Comparison of ENCODE assay signal across 14 cellular contexts in genomic region chrX:136689441-136689840, GRCh38. TPM values are rescaled to one million over a fixed set of nuclear protein-coding genes. Genes with fewer than 3 reads are reported as not detected.
DNase-seq lines count a peak whose midpoint lies in the region; ATAC-seq and TF ChIP-seq lines count a peak whose summit lies in the region.
"Had no signal": no experiment of that assay in that cellular context is flagged by ENCODE, and none has a peak within 500 bp of the region (broad histone marks: within the 10 kb centered on the region; RNA-seq: fewer than 3 reads in every experiment).

No MANE protein-coding gene starts in this region.

- no peaks in the 10 kb centered on the region for H3K27me3 Mint-ChIP-seq in CD4-positive, alpha-beta T cell
- no peaks in the 10 kb centered on the region for H3K27me3 Mint-ChIP-seq in GM23338 (ENCODE audit: insufficient read depth, low read depth, poor library complexity)
- H3K27me3 Mint-ChIP-seq in immature natural killer cell (ENCODE audit: low read depth in 3 of 3), result peaks cover 0 to 7% (median 0%) of the 10 kb centered on the region in 3 donors
- H3K27me3 Mint-ChIP-seq: memory B cell had no signal

- CTCF ChIA-PET in CD4-positive, alpha-beta T cell (lab: Charles Lee), result no interaction called here

- H4K20me1 ChIP-seq in GM23338 (replicated peaks; ENCODE audit: insufficient read depth), result no peaks in the 10 kb centered on the region

- intact Hi-C loops in CD4-positive, alpha-beta T cell (cut with DNase I, micrococcal nuclease), result loop anchor here in 1 of 2 experiments (2.0 to 10.0 kb wide), 2 partner anchors 15 to 55 kb away; no protein-coding TSS in a partner anchor
- intact Hi-C loops in Right ventricle myocardium inferior (cut with DNase I), result no loop called here

- H3K36me3 Mint-ChIP-seq in CD4-positive, alpha-beta T cell (ENCODE audit: low read depth), result peaks cover 22% of the 10 kb centered on the region
- H3K36me3 Mint-ChIP-seq in GM23338 (ENCODE audit: low read depth) (no peaks in the 10 kb centered on the region), immature natural killer cell (peaks cover 0 to 7% (median 4%) of the 10 kb centered on the region in 3 donors)
- H3K36me3 Mint-ChIP-seq in activated naive CD4-positive, alpha-beta T cell treated with anti-CD3 and anti-CD28 coated beads, Interleukin-2, amount 50 U/mL, for 72 hours, result peaks cover 18 to 20% of the 10 kb centered on the region in 2 donors

- peak; percentile 11 for ATAC-seq in CD4-positive, alpha-beta T cell (ENCODE audit: poor library complexity)
- ATAC-seq in GM23338, result peak; percentile 92
- ATAC-seq in activated naive CD4-positive, alpha-beta T cell treated with anti-CD3 and anti-CD28 coated beads, Interleukin-2, amount 50 U/mL, for 72 hours, result peak in 1 of 2 donors; percentile 10
- ATAC-seq in Right ventricle myocardium inferior, result no peak

- H3K4me3 ChIP-seq in GM23338, result no peak overlapping the region
- H3K4me3 ChIP-seq: skin epidermis had no signal

- TF ChIP-seq CTCF in CD4-positive, alpha-beta T cell (IDR thresholded peaks at IDR 0.05), result no peak
- TF ChIP-seq CTCF in GM23338 (conservative IDR thresholded peaks at IDR 0.05; ENCODE audit: low read depth in 2 of 2), result no peak

- peak overlapping the region; percentile 27 for H3K4me3 Mint-ChIP-seq in CD4-positive, alpha-beta T cell
- no peak overlapping the region for H3K4me3 Mint-ChIP-seq in GM23338
- H3K4me3 Mint-ChIP-seq in immature natural killer cell, result peak overlapping the region; percentile 45 to 71 (median 59)
- H3K4me3 Mint-ChIP-seq: memory B cell had no signal

- H3K79me2 ChIP-seq in GM23338 (replicated peaks; ENCODE audit: insufficient read depth), result no peaks in the 10 kb centered on the region

- H3K27ac Mint-ChIP-seq in CD4-positive, alpha-beta T cell, result peak overlapping the region; percentile 95
- no peak overlapping the region for H3K27ac Mint-ChIP-seq in GM23338
- peak overlapping the region; percentile 36 to 87 for H3K27ac Mint-ChIP-seq in activated naive CD4-positive, alpha-beta T cell treated with anti-CD3 and anti-CD28 coated beads, Interleukin-2, amount 50 U/mL, for 72 hours
- peak overlapping the region; percentile 79 to 92 (median 86) for H3K27ac Mint-ChIP-seq in immature natural killer cell
- H3K27ac Mint-ChIP-seq: memory B cell had no signal

- H2AFZ ChIP-seq in GM23338, result no peak overlapping the region

- H3K27ac ChIP-seq in CD4-positive, alpha-beta T cell (ENCODE audit: low read depth, low read length), result peak overlapping the region; percentile 67
- peak overlapping the region; percentile 86 for H3K27ac ChIP-seq in GM23338 (ENCODE audit: low read depth)
- H3K27ac ChIP-seq: C4-2B had no signal

- DNase-seq in CD4-positive, alpha-beta T cell, result no peak
- peak; percentile 60 for DNase-seq in GM23338 (ENCODE audit: low spot score)
- no peak for DNase-seq in activated naive CD4-positive, alpha-beta T cell treated with anti-CD3 and anti-CD28 coated beads, Interleukin-2, amount 50 U/mL, for 72 hours (ENCODE audit: low spot score in 2 of 2)
- DNase-seq in immature natural killer cell, result peak in 1 of 3 donors; percentile 18
- DNase-seq in NCI-H345 (lab: John Stamatoyannopoulos, UW), result no peak
- DNase-seq in HPDE6-E6E7 (ENCODE audit: extremely low spot score), result no peak
- no peak for DNase-seq in activated CD8-positive, alpha-beta memory T cell treated with anti-CD3 and anti-CD28 coated beads, Interleukin-2, amount 50 U/mL, for 4 hours
- DNase-seq in Right ventricle myocardium inferior (ENCODE audit: missing footprints), result no peak
- DNase-seq: activated CD4-positive, CD25-positive, alpha-beta regulatory T cell; NCI-H2171 treated with DMSO at 0.1 percent for 48 hours had no signal

- POLR2A ChIA-PET in CD4-positive, alpha-beta T cell (lab: Charles Lee), result interaction anchor here (0.7 to 4.1 kb wide), 10 partner anchors 14 to 191 kb away, joined by 3 to 18 read pairs (median 5); partner anchors contain the start of gene RBMX

- no peaks in the 10 kb centered on the region for H3K27me3 ChIP-seq in CD4-positive, alpha-beta T cell (ENCODE audit: control insufficient read depth, insufficient read depth, low read length)
- no peaks in the 10 kb centered on the region for H3K27me3 ChIP-seq in GM23338 (ENCODE audit: insufficient read depth)

- no peaks in the 10 kb centered on the region for H3K9me3 Mint-ChIP-seq in CD4-positive, alpha-beta T cell
- H3K9me3 Mint-ChIP-seq in GM23338, result no peaks in the 10 kb centered on the region
- no peaks in the 10 kb centered on the region for H3K9me3 Mint-ChIP-seq in activated naive CD4-positive, alpha-beta T cell treated with anti-CD3 and anti-CD28 coated beads, Interleukin-2, amount 50 U/mL, for 72 hours
- no peaks in the 10 kb centered on the region for H3K9me3 Mint-ChIP-seq in immature natural killer cell
- H3K9me3 Mint-ChIP-seq: memory B cell had no signal

- no peaks in the 10 kb centered on the region for H3K36me3 ChIP-seq in GM23338 (ENCODE audit: insufficient read depth)

- H3K4me1 ChIP-seq in GM23338 (ENCODE audit: insufficient read depth), result 0 out of 2 replicates have a peak, but pooled peaks cover 8% of the 10 kb centered on the region

- H3K4me1 Mint-ChIP-seq in CD4-positive, alpha-beta T cell (ENCODE audit: low read depth), result peaks cover 78% of the 10 kb centered on the region
- H3K4me1 Mint-ChIP-seq in GM23338 (peaks cover 22% of the 10 kb centered on the region), immature natural killer cell (peaks cover 52 to 69% of the 10 kb centered on the region in 2 donors)

- H3K4me2 ChIP-seq in GM23338, result no peak overlapping the region

- no peaks in the 10 kb centered on the region for H3F3A ChIP-seq in GM23338 (replicated peaks; ENCODE audit: low read depth)

- no peaks in the 10 kb centered on the region for H3K9me2 ChIP-seq in GM23338 (ENCODE audit: insufficient read depth)

- no peaks in the 10 kb centered on the region for H3K9me3 ChIP-seq in CD4-positive, alpha-beta T cell (ENCODE audit: control insufficient read depth, low read length)

TF ChIP-seq in GM23338, 12 proteins besides CTCF, POLR2A, EP300 and RAD21 (continues in another document):
- TF ChIP-seq, protein P1, sequence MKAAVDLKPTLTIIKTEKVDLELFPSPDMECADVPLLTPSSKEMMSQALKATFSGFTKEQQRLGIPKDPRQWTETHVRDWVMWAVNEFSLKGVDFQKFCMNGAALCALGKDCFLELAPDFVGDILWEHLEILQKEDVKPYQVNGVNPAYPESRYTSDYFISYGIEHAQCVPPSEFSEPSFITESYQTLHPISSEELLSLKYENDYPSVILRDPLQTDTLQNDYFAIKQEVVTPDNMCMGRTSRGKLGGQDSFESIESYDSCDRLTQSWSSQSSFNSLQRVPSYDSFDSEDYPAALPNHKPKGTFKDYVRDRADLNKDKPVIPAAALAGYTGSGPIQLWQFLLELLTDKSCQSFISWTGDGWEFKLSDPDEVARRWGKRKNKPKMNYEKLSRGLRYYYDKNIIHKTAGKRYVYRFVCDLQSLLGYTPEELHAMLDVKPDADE (IDR thresholded peaks at IDR 0.05), result no peak
- TF ChIP-seq CREB1 (CRISPR knock-in tag; IDR thresholded peaks at IDR 0.05; ENCODE audit: low read depth), result no peak
- no peak for TF ChIP-seq EZH2phosphoT487 (IDR thresholded peaks at IDR 0.05; ENCODE audit: unreplicated experiment)
- no peak for TF ChIP-seq ZNF331 (CRISPR knock-in tag; IDR thresholded peaks at IDR 0.05; ENCODE audit: low read depth)
- TF ChIP-seq STAT1 (IDR thresholded peaks at IDR 0.05; ENCODE audit: unreplicated experiment), result no peak
- TF ChIP-seq REST (IDR thresholded peaks at IDR 0.05; ENCODE audit: unreplicated experiment), result no peak
- no peak for TF ChIP-seq EZH2 (IDR thresholded peaks at IDR 0.05; ENCODE audit: low read depth, unreplicated experiment)
- TF ChIP-seq ZNF114 (CRISPR knock-in tag; IDR thresholded peaks at IDR 0.05), result no peak
- TF ChIP-seq NANOG (IDR thresholded peaks at IDR 0.05; ENCODE audit: borderline replicate concordance), result no peak

RNA-seq across cellular contexts. Expression of gene CD40LG, which starts 41.5 kb away (rescaled TPM):
- 10 to 100 TPM; 44.7 to 47.6 TPM for total RNA-seq in CD4-positive, alpha-beta T cell
- not detected in 2 replicates for total RNA-seq in GM23338 (2014; rRNA removed; shearing (Covaris generic))
- polyA plus RNA-seq in GM23338 (2016; fragmentation: Nextera tagmentation; extraction: Ambion mirVana), result not detected in 2 replicates
- total RNA-seq in activated naive CD4-positive, alpha-beta T cell treated with anti-CD3 and anti-CD28 coated beads, Interleukin-2, amount 50 U/mL, for 72 hours, result 100 to 1,000 TPM in 1 of 2 donors, 10 to 100 TPM in 1; 80.0 to 134 TPM
- polyA plus RNA-seq in immature natural killer cell, result under 1 TPM; 0.21 to 0.63 (median 0.37) TPM
- total RNA-seq in Right ventricle myocardium inferior, result not detected
- total RNA-seq: HT1080 had no signal

Comparison
In these comparisons a context has a peak if more than half of its experiments do, and no peak if none do; other contexts are left out.
1. RNA of gene CD40LG, which starts 41.5 kb away (total RNA-seq): 80.0 to 134 TPM in activated naive CD4-positive, alpha-beta T cell treated with anti-CD3 and anti-CD28 coated beads, Interleukin-2, amount 50 U/mL, for 72 hours and 44.7 to 47.6 TPM in CD4-positive, alpha-beta T cell; not detected in Right ventricle myocardium inferior (single experiment) and not detected in GM23338; every median in the first group is over 10 times any median in the second.